ENCODE assay signal across 8 cellular contexts in genomic region chr6:4936681-4937041, GRCh38.
A peak's percentile ranks its signal among the peaks of the same experiment; 100 is the strongest.
DNase-seq lines count a peak whose midpoint lies in the region; ATAC-seq and TF ChIP-seq lines count a peak whose summit lies in the region.

No MANE protein-coding gene starts in this region.

- H3K4me3 ChIP-seq in GM12875 (ENCODE audit: low read depth, low read length) (no peak overlapping the region), choroid plexus epithelial cell (ENCODE audit: low read depth, low read length) (no peak overlapping the region)

- DNase-seq in AG09319 (ENCODE audit: extremely low read depth, low read depth) (peak; percentile 28), NCI-H748 (lab: John Stamatoyannopoulos, UW; ENCODE audit: unreplicated experiment) (peak; percentile 49), choroid plexus epithelial cell (ENCODE audit: low read depth) (peak; percentile 86), midbrain (lab: John Stamatoyannopoulos, UW) (peak; percentile 37)

- ATAC-seq in GM19395 (IDR thresholded peaks at IDR 0.05; ENCODE audit: unreplicated experiment) = no peak
- ATAC-seq in HG02840 (IDR thresholded peaks at IDR 0.05; ENCODE audit: low FRiP score, unreplicated experiment) = no peak
- ATAC-seq in GM19452 (IDR thresholded peaks at IDR 0.05; ENCODE audit: unreplicated experiment) = no peak

- TF ChIP-seq CTCF in AG09319 (IDR thresholded peaks at IDR 0.05; ENCODE audit: low read depth, low read length) = peak; percentile 53
- peak; percentile 38; the same call in 1 of the 2 replicates for TF ChIP-seq CTCF in GM12875 (IDR thresholded peaks at IDR 0.05; ENCODE audit: borderline replicate concordance, insufficient read depth, low read depth, low read length)
- TF ChIP-seq CTCF in choroid plexus epithelial cell (conservative IDR thresholded peaks at IDR 0.05; ENCODE audit: low read depth, low read length) = peak; percentile 67

Comparison
In these comparisons a context has a peak if more than half of its experiments do, and no peak if none do; other contexts are left out.
1. DNase-seq: peak in every context shown above with its lines; median percentile 86 in choroid plexus epithelial cell; 49 in NCI-H748; 37 in midbrain; 28 in AG09319.